ENCODE assay signal across 8 cellular contexts in the genomic region with DNA sequence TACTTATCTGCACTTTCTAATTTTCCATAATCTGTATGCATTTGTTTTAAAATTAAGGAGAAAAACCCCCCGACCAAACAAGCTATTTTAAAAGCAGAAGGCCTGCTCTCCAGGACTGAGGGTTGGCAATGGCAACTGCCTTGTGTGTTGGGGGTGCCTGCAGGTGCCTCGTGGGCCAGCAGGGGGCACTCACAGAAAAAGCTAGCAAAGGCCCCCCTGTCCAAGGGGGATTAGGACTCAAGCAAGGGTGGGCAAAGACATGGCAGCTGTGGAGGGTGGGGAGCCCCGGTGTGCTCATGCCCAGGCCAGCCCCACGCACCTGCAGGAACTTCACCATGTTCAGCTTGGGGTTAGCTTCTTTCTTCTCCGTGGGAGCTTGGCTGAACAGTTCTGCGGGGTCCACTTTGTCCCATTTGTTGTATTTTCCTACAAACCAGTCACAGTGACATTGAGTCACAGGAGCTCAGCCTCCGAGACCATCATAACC. TPM values are rescaled to one million over a fixed set of nuclear protein-coding genes. Genes with fewer than 3 reads are reported as not detected.
DNase-seq lines count a peak whose midpoint lies in the region; ATAC-seq, FAIRE-seq and TF ChIP-seq lines count a peak whose summit lies in the region.

No MANE protein-coding gene starts in this region.

- H3K9me3 ChIP-seq in HAP-1 (no peaks in the 10 kb centered on the region), lung (ENCODE audit: control insufficient read depth in 2 of 2, insufficient read depth in 1 of 2, low read length in 1 of 2) (no peaks in the 10 kb centered on the region), testis (no peaks in the 10 kb centered on the region)

- H3K4me3 ChIP-seq in HAP-1 (no peak overlapping the region), bronchial epithelial cell (ENCODE audit: low read depth, low read length) (no peak overlapping the region), lung (no peak overlapping the region), testis (no peak overlapping the region)

- no peak for FAIRE-seq in bronchial epithelial cell (lab: Jason Lieb, UNC)

- H3K36me3 ChIP-seq in HAP-1 (replicated peaks) (peaks cover 71% of the 10 kb centered on the region), bronchial epithelial cell (ENCODE audit: control insufficient read depth, insufficient read depth, low read length) (peaks cover 37% of the 10 kb centered on the region), lung (ENCODE audit: control insufficient read depth in 2 of 2, insufficient read depth in 2 of 2, low read length in 2 of 2) (peaks cover 12 to 64% of the 10 kb centered on the region in 2 donors), testis (ENCODE audit: low read depth, missing control alignments) (no peaks in the 10 kb centered on the region)

- WGBS in lung, 2 donors: 74% methylated on average over 7 of the region's 7 CpGs
- 73 to 80% methylated on average over 6 to 7 of the region's 7 CpGs for WGBS in testis, 2 donors

- H3K27ac ChIP-seq in VCaP: no peak overlapping the region
- H3K27ac ChIP-seq in lung (ENCODE audit: low read depth in 1 of 2, low read length in 1 of 2): no peak overlapping the region
- H3K27ac ChIP-seq in testis: no peak overlapping the region

- TF ChIP-seq POLR2A in testis (IDR thresholded peaks at IDR 0.05): no peak

- intact Hi-C loops in testis (cut with DNase I; ENCODE audit: low total_unique reads): no loop called here

- no peaks in the 10 kb centered on the region for H3K27me3 ChIP-seq in HAP-1 (ENCODE audit: low read depth)
- no peaks in the 10 kb centered on the region for H3K27me3 ChIP-seq in bronchial epithelial cell (ENCODE audit: control insufficient read depth, insufficient read depth, low read length)
- no peaks in the 10 kb centered on the region for H3K27me3 ChIP-seq in lung (ENCODE audit: control insufficient read depth, insufficient read depth)
- H3K27me3 ChIP-seq in testis: no peaks in the 10 kb centered on the region

- no peak for ATAC-seq in lung (ENCODE audit: insufficient read depth, low FRiP score)

- TF ChIP-seq CTCF in VCaP (conservative IDR thresholded peaks at IDR 0.05): peak; percentile 87
- TF ChIP-seq CTCF in bronchial epithelial cell (IDR thresholded peaks at IDR 0.05; ENCODE audit: insufficient read depth, low read length, severe bottlenecking): peak; percentile 90
- peak; percentile 13 for TF ChIP-seq CTCF in lung (IDR thresholded peaks at IDR 0.05; ENCODE audit: control extremely low read depth, extremely low read depth)
- peak; percentile 28 to 73 (median 47) for TF ChIP-seq CTCF in testis (IDR thresholded peaks at IDR 0.05)

- DNase-seq in AG20443 (ENCODE audit: low spot score) (peak; percentile 88), HAP-1 (ENCODE audit: low spot score in 2 of 2) (peak; percentile 23 to 77), bronchial epithelial cell (ENCODE audit: low read depth) (peak; percentile 15), lung (ENCODE audit: low spot score) (no peak), testis (peak; percentile 36), T1000 (lab: John Stamatoyannopoulos, UW) (no peak), SW480 (ENCODE audit: low spot score) (no peak)

- H3K4me1 ChIP-seq in HAP-1 (no peaks in the 10 kb centered on the region), lung (ENCODE audit: control insufficient read depth in 2 of 2, insufficient read depth in 2 of 2, low read length in 2 of 2) (no peaks in the 10 kb centered on the region), testis (no peaks in the 10 kb centered on the region)

- in situ Hi-C loops in HAP-1 (cut with MboI; ENCODE audit: low sequenced_read_pairs): no loop called here

RNA-seq across cellular contexts. Expression of gene TOP3B, which starts 10.3 kb away (rescaled TPM):
- total RNA-seq in bronchial epithelial cell (24.7 and 27.9 TPM in 2 replicates), lung (10 to 100 TPM; 30.5 to 34.2 TPM), testis (10 to 100 TPM; 65.5 to 70.5 TPM)
- polyA plus RNA-seq in lung (10 to 100 TPM; 11.9 to 15.5 TPM), testis (ENCODE audit: insufficient read depth, low read depth, low replicate concordance) (19.1 TPM)

RNA-seq across cellular contexts. Expression of gene PPM1F, which starts 19.7 kb away (rescaled TPM):
- total RNA-seq in bronchial epithelial cell: 16.1 and 17.9 TPM in 2 replicates
- total RNA-seq in lung: 10 to 100 TPM; 32.2 to 62.4 TPM
- 10 to 100 TPM; 25.8 to 32.9 TPM for polyA plus RNA-seq in lung
- 10 to 100 TPM; 22.4 to 22.7 TPM for total RNA-seq in testis
- polyA plus RNA-seq in testis (ENCODE audit: insufficient read depth, low read depth, low replicate concordance): 17.4 TPM

Comparison
In these comparisons a context has a peak if more than half of its experiments do, and no peak if none do; other contexts are left out.
1. DNase-seq: peak in AG20443 (single experiment), HAP-1 (2 of 2), bronchial epithelial cell (single experiment) and testis (single experiment); none in lung (single experiment), T1000 (single experiment) and SW480 (single experiment).
2. CTCF ChIP-seq: peak in every context shown above with its lines; median percentile 90 in bronchial epithelial cell; 87 in VCaP; 47 in testis; 13 in lung.